In the genomic region with DNA sequence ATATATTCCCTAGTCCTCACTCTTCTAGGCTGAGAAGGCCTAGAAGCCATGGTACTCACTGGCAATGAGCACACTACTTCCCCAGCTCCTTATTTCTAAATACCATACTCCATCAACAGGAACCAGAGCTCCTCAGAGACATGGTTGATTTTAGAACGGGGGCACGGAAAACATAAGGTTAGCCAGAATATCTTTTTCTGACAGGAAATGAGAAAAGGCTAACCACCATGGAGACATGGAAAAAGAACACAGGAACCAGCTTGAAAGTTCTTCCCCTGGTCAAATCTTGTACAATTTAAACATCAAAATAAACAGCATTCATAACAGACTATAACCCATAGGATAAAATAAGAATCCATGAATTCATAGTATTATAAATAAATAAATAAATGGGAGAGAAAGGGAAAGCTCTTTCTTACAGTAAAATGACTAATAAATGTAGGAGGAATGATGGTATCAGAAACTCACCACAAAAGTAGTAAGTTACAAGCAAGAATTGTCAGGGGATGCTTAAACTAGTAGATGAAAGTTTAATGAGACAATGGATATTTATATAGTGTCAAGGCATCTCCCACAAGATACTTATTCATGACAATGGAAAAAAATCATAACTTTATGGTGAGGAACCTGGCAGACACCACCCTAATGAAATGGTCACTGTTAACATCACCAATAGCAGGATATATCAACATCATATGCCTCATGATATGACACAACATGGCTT, we compare ENCODE assay signal across 17 cellular contexts. TPM values are rescaled to one million over a fixed set of nuclear protein-coding genes. Genes with fewer than 3 reads are reported as not detected.
DNase-seq lines count a peak whose midpoint lies in the region; ATAC-seq and TF ChIP-seq lines count a peak whose summit lies in the region.
"Had no signal": no experiment of that assay in that cellular context is flagged by ENCODE, and none has a peak within 500 bp of the region (broad histone marks: within the 10 kb centered on the region; RNA-seq: fewer than 3 reads in every experiment).

No MANE protein-coding gene starts in this region.

- H3K27ac ChIP-seq in transverse colon = no peak overlapping the region

- no peak for TF ChIP-seq EP300 in transverse colon (IDR thresholded peaks at IDR 0.05; ENCODE audit: low read depth)

- intact Hi-C loops in transverse colon (cut with DNase I; ENCODE audit: low total_unique reads) = no loop called here

- no peak for TF ChIP-seq POLR2A in transverse colon (IDR thresholded peaks at IDR 0.05)

- no peaks in the 10 kb centered on the region for H3K27me3 ChIP-seq in transverse colon
- H3K27me3 ChIP-seq: BE2C had no signal

- no peaks in the 10 kb centered on the region for H3K9me3 ChIP-seq in transverse colon
- H3K9me3 ChIP-seq: BE2C had no signal

- no peaks in the 10 kb centered on the region for H3K4me1 ChIP-seq in transverse colon
- H3K4me1 ChIP-seq: BE2C had no signal

- WGBS in transverse colon (ENCODE audit: low coverage in 1 of 2), 2 donors = 82 to 96% methylated on average over 2 of the region's 2 CpGs

- no peak for TF ChIP-seq CTCF in transverse colon (IDR thresholded peaks at IDR 0.05)

- H3K4me3 ChIP-seq in transverse colon = no peak overlapping the region
- H3K4me3 ChIP-seq: GM23338 had no signal

- in situ Hi-C loops in transverse colon (cut with MboI; ENCODE audit: low pct_ligation_motif_present in 1 of 4, low pct_unique_long_range_greater_than_20kb in 1 of 4, low sequenced_read_pairs in 3 of 4) = no loop called here

- H3K36me3 ChIP-seq in transverse colon = no peaks in the 10 kb centered on the region
- H3K36me3 ChIP-seq: BE2C had no signal

- no peak for ATAC-seq in HG02623 (IDR thresholded peaks at IDR 0.05; ENCODE audit: unreplicated experiment)
- ATAC-seq: GM23338 had no signal

- peak; percentile 20 for DNase-seq in EH (ENCODE audit: low read depth)
- peak; percentile 18 for DNase-seq in amniotic epithelial cell (ENCODE audit: low read depth)
- DNase-seq in lung microvascular endothelial cell (ENCODE audit: low read depth in 2 of 2) = peak; percentile 55 to 67
- no peak for DNase-seq in NOMO-1 (lab: John Stamatoyannopoulos, UW; ENCODE audit: unreplicated experiment in 2 of 2)
- no peak for DNase-seq in transverse colon
- no peak for DNase-seq in SW480 (ENCODE audit: low spot score)
- DNase-seq: 8988T; BE2C; C1 segment of cervical spinal cord; CD4-positive, CD25-positive, alpha-beta regulatory T cell; CD8-positive, alpha-beta memory T cell; COR-L47; DMS 273 treated with DMSO at 0.1 percent for 48 hours; GDM1; HCEC 1CT had no signal

RNA-seq across cellular contexts. Expression of gene GCC2, which starts 20.6 kb away (rescaled TPM):
- 10.7 and 15.3 TPM in 2 replicates for total RNA-seq in lung microvascular endothelial cell
- total RNA-seq in transverse colon = 100 to 1,000 TPM in 1 of 4 donors, 10 to 100 TPM in 3; 27.5 to 120 (median 75.9) TPM

RNA-seq across cellular contexts. Expression of gene SULT1C4, which starts 50.7 kb away (rescaled TPM):
- total RNA-seq in lung microvascular endothelial cell (94.6 and 123 TPM in 2 replicates), transverse colon (under 1 TPM in 2 of 4 donors, not detected in 2; 0.27 to 0.79 TPM)
- total RNA-seq: CD8-positive, alpha-beta memory T cell had no signal

Comparison
In these comparisons a context has a peak if more than half of its experiments do, and no peak if none do; other contexts are left out.
1. DNase-seq: peak in EH (single experiment), amniotic epithelial cell (single experiment) and lung microvascular endothelial cell (2 of 2); none in NOMO-1 (0 of 2), transverse colon (single experiment) and SW480 (single experiment).
2. RNA of gene SULT1C4, which starts 50.7 kb away (total RNA-seq): 94.6 to 123 TPM in lung microvascular endothelial cell; 0.27 to 0.79 TPM in transverse colon; every median in the first group is over 10 times any median in the second.